In genomic region chr2:86440631-86441391, GRCh38 we compare ENCODE assay signal across 1 cellular context.
TF ChIP-seq lines count a peak whose summit lies in the region.

Gene KDM3A (plus strand): TSS chr2:86441371. CDS start chr2:86442048, 677 bp downstream.

TF ChIP-seq in HepG2, 621 proteins besides CTCF, POLR2A, EP300 and RAD21 (continued from another document and continues in another):
- TF ChIP-seq ZNF580 (CRISPR knock-in tag; IDR thresholded peaks at IDR 0.05; ENCODE audit: borderline replicate concordance, low read depth): peak; percentile 100
- peak; percentile 84 for TF ChIP-seq HNRNPLL (IDR thresholded peaks at IDR 0.05; ENCODE audit: low read depth, low read length, poor library complexity, severe bottlenecking)
- TF ChIP-seq TEAD3 (CRISPR knock-in tag; optimal IDR thresholded peaks at IDR 0.05; ENCODE audit: borderline replicate concordance): peak; percentile 78
- TF ChIP-seq EHMT2 (IDR thresholded peaks at IDR 0.05; ENCODE audit: borderline replicate concordance, low read depth, low read length): peak; percentile 99
- TF ChIP-seq ZBTB33 (CRISPR knock-in tag; IDR thresholded peaks at IDR 0.05): peak; percentile 77; the same call in 1 of the 2 replicates
- peak; percentile 99 for TF ChIP-seq NKX3-1 (CRISPR knock-in tag; IDR thresholded peaks at IDR 0.05)
- peak; percentile 100 for TF ChIP-seq ZNF546 (CRISPR knock-in tag; conservative IDR thresholded peaks at IDR 0.05)
- TF ChIP-seq ZNF512B (CRISPR knock-in tag; IDR thresholded peaks at IDR 0.05; ENCODE audit: borderline replicate concordance): 0 out of 2 replicates have a peak, but pooled peaks have one; percentile 36
- peak; percentile 99 for TF ChIP-seq AKNA (CRISPR knock-in tag; IDR thresholded peaks at IDR 0.05; ENCODE audit: borderline replicate concordance)
- peak; percentile 72 for TF ChIP-seq MED8 (CRISPR knock-in tag; IDR thresholded peaks at IDR 0.05; ENCODE audit: insufficient replicate concordance)
- peak; percentile 82 for TF ChIP-seq FOXO1 (CRISPR knock-in tag; IDR thresholded peaks at IDR 0.05)
- TF ChIP-seq REL (CRISPR knock-in tag; conservative IDR thresholded peaks at IDR 0.05): peak; percentile 98
- no peak for TF ChIP-seq TCF12 (IDR thresholded peaks at IDR 0.05)
- TF ChIP-seq TCF12 (CRISPR knock-in tag; IDR thresholded peaks at IDR 0.05): peak; percentile 44; the same call in 1 of the 2 replicates
- peak; percentile 95 for TF ChIP-seq ZNF572 (CRISPR knock-in tag; IDR thresholded peaks at IDR 0.05)
- no peak for TF ChIP-seq RBFOX2 (IDR thresholded peaks at IDR 0.05; ENCODE audit: low read depth, low read length)
- TF ChIP-seq ZNF746 (CRISPR knock-in tag; IDR thresholded peaks at IDR 0.05): peak; percentile 99
- TF ChIP-seq NFIB (CRISPR knock-in tag; IDR thresholded peaks at IDR 0.05; ENCODE audit: borderline replicate concordance): peak; percentile 94
- peak; percentile 98 for TF ChIP-seq ZNF18 (CRISPR knock-in tag; IDR thresholded peaks at IDR 0.05; ENCODE audit: insufficient replicate concordance)
- TF ChIP-seq REPIN1 (CRISPR knock-in tag; IDR thresholded peaks at IDR 0.05; ENCODE audit: borderline replicate concordance, low read depth): peak; percentile 94; the same call in 1 of the 2 replicates
- peak; percentile 46; the same call in 1 of the 2 replicates for TF ChIP-seq KDM6A (CRISPR knock-in tag; IDR thresholded peaks at IDR 0.05; ENCODE audit: low read depth)
- peak; percentile 99 for TF ChIP-seq SATB2 (CRISPR knock-in tag; IDR thresholded peaks at IDR 0.05)
- TF ChIP-seq MYNN (CRISPR knock-in tag; IDR thresholded peaks at IDR 0.05; ENCODE audit: low read depth): peak; percentile 97; the same call in 1 of the 2 replicates
- peak; percentile 67 for TF ChIP-seq PHF5A (CRISPR knock-in tag; IDR thresholded peaks at IDR 0.05; ENCODE audit: low read depth, unreplicated experiment)
- peak; percentile 71 for TF ChIP-seq CEBPG (CRISPR knock-in tag; IDR thresholded peaks at IDR 0.05)
- TF ChIP-seq PHF20 (CRISPR knock-in tag; IDR thresholded peaks at IDR 0.05): peak; percentile 70
- TF ChIP-seq HMGA1 (CRISPR knock-in tag; conservative IDR thresholded peaks at IDR 0.05): no peak
- TF ChIP-seq TBX2 (CRISPR knock-in tag; IDR thresholded peaks at IDR 0.05; ENCODE audit: borderline replicate concordance): peak; percentile 95
- no peak for TF ChIP-seq TCF7L2 (IDR thresholded peaks at IDR 0.05; ENCODE audit: low read depth, low read length)
- TF ChIP-seq NCOA1 (CRISPR knock-in tag; IDR thresholded peaks at IDR 0.05): peak; percentile 95
- TF ChIP-seq ATF7-NPFF (CRISPR knock-in tag; IDR thresholded peaks at IDR 0.05; ENCODE audit: low read depth): peak; percentile 99
- peak; percentile 89 for TF ChIP-seq MIXL1 (CRISPR knock-in tag; IDR thresholded peaks at IDR 0.05)
- TF ChIP-seq ZNF878 (CRISPR knock-in tag; IDR thresholded peaks at IDR 0.05): peak; percentile 99
- TF ChIP-seq HOXA9 (CRISPR knock-in tag; IDR thresholded peaks at IDR 0.05; ENCODE audit: borderline replicate concordance): peak; percentile 98
- TF ChIP-seq FLYWCH1 (CRISPR knock-in tag; IDR thresholded peaks at IDR 0.05): peak; percentile 99
- peak; percentile 73 for TF ChIP-seq SKI (IDR thresholded peaks at IDR 0.05; ENCODE audit: partially characterized antibody)
- TF ChIP-seq IKZF1 (IDR thresholded peaks at IDR 0.05): no peak
- peak; percentile 98 for TF ChIP-seq IRF9 (CRISPR knock-in tag; IDR thresholded peaks at IDR 0.05; ENCODE audit: borderline replicate concordance)
- peak; percentile 75; the same call in 1 of the 2 replicates for TF ChIP-seq ZNF768 (CRISPR knock-in tag; IDR thresholded peaks at IDR 0.05)
- no peak; the same call in 1 of the 2 replicates for TF ChIP-seq ZC3H4 (CRISPR knock-in tag; IDR thresholded peaks at IDR 0.05; ENCODE audit: borderline replicate concordance)
- peak; percentile 99 for TF ChIP-seq CREBL2 (CRISPR knock-in tag; IDR thresholded peaks at IDR 0.05; ENCODE audit: borderline replicate concordance)
- TF ChIP-seq ZNF556 (CRISPR knock-in tag; IDR thresholded peaks at IDR 0.05; ENCODE audit: borderline replicate concordance): no peak; the same call in none of the 2 replicates
- no peak; the same call in 1 of the 2 replicates for TF ChIP-seq PBX3 (CRISPR knock-in tag; IDR thresholded peaks at IDR 0.05; ENCODE audit: borderline replicate concordance)
- TF ChIP-seq ESRRA (CRISPR knock-in tag; IDR thresholded peaks at IDR 0.05; ENCODE audit: low read depth): peak; percentile 92
- TF ChIP-seq POLR2AphosphoS2 (IDR thresholded peaks at IDR 0.05; ENCODE audit: low read depth, low read length): no peak
- TF ChIP-seq TAF1 (CRISPR knock-in tag; IDR thresholded peaks at IDR 0.05): no peak; the same call in 1 of the 2 replicates
- TF ChIP-seq ZNF644 (CRISPR knock-in tag; IDR thresholded peaks at IDR 0.05; ENCODE audit: low read depth): peak; percentile 98
- TF ChIP-seq THAP8 (CRISPR knock-in tag; IDR thresholded peaks at IDR 0.05; ENCODE audit: borderline replicate concordance): peak; percentile 34; the same call in 1 of the 2 replicates
- 0 out of 2 replicates have a peak, but pooled peaks have one; percentile 55 for TF ChIP-seq PHF8 (CRISPR knock-in tag; IDR thresholded peaks at IDR 0.05)
- TF ChIP-seq HINFP (CRISPR knock-in tag; IDR thresholded peaks at IDR 0.05; ENCODE audit: low read depth): peak; percentile 98
- no peak for TF ChIP-seq GTF3A (CRISPR knock-in tag; conservative IDR thresholded peaks at IDR 0.05)
- peak; percentile 79; the same call in 1 of the 2 replicates for TF ChIP-seq ZNF576 (CRISPR knock-in tag; IDR thresholded peaks at IDR 0.05)
